ENCODE assay signal across 15 cellular contexts in genomic region chr1:192608671-192609070, GRCh38. TPM values are rescaled to one million over a fixed set of nuclear protein-coding genes. Genes with fewer than 3 reads are reported as not detected.
DNase-seq lines count a peak whose midpoint lies in the region; ATAC-seq and TF ChIP-seq lines count a peak whose summit lies in the region.
"Had no signal": no experiment of that assay in that cellular context is flagged by ENCODE, and none has a peak within 500 bp of the region (broad histone marks: within the 10 kb centered on the region; RNA-seq: fewer than 3 reads in every experiment).

No MANE protein-coding gene starts in this region.

- H3K9me3 ChIP-seq in BLaER1 treated with 17β-estradiol and CSF1 and Interleukin-3, amounts not matched to agents 10 nM and 100 nM (replicated peaks in 1 of 11), result peaks cover 0 to 3% (median 0%) of the 10 kb centered on the region in 11 experiments; a peak in 2 of 22 replicates
- H3K9me3 ChIP-seq in CD8-positive, alpha-beta memory T cell (ENCODE audit: low read length), result no peaks in the 10 kb centered on the region
- H3K9me3 ChIP-seq: psoas muscle had no signal

- CTCF ChIA-PET in CD8-positive, alpha-beta memory T cell (lab: Charles Lee), result interaction anchor here (0.9 to 5.3 kb wide), 2 partner anchors 128 to 133 kb away, joined by 4 to 53 read pairs; no protein-coding TSS in a partner anchor
- CTCF ChIA-PET in activated B cell treated with CpG ODN at 0.5 μM for 24 hours (lab: Charles Lee), result interaction anchor here (0.8 to 3.5 kb wide), 17 partner anchors 19 to 411 kb away, joined by 3 to 84 read pairs (median 5); no protein-coding TSS in a partner anchor

- H3K4me2 ChIP-seq in BLaER1 treated with 17β-estradiol and CSF1 and Interleukin-3, amounts not matched to agents 10 nM and 100 nM, result peak overlapping the region; percentile 47 to 70 (median 56); a peak in 21 of 22 replicates
- H3K4me2 ChIP-seq: neural progenitor cell had no signal

- peak overlapping the region in 7 of 8 donors; percentile 17 to 94 (median 84) for H3K27ac Mint-ChIP-seq in CD8-positive, alpha-beta memory T cell
- peak overlapping the region; percentile 86 for H3K27ac Mint-ChIP-seq in activated B cell treated with CpG ODN at 0.5 μM for 24 hours
- peak overlapping the region; percentile 80 to 96 for H3K27ac Mint-ChIP-seq in natural killer cell
- no peak overlapping the region for H3K27ac Mint-ChIP-seq in chondrocyte (ENCODE audit: unreplicated experiment)
- H3K27ac Mint-ChIP-seq: neural progenitor cell had no signal

- H3K4me1 Mint-ChIP-seq in CD8-positive, alpha-beta memory T cell, result peaks cover 19 to 20% (median 19%) of the 10 kb centered on the region in 3 donors
- H3K4me1 Mint-ChIP-seq in activated B cell treated with CpG ODN at 0.5 μM for 24 hours (peaks cover 34% of the 10 kb centered on the region), natural killer cell (peaks cover 29 to 45% of the 10 kb centered on the region in 2 donors), chondrocyte (ENCODE audit: low read depth) (peaks cover 4% of the 10 kb centered on the region)
- H3K4me1 Mint-ChIP-seq: neural progenitor cell had no signal

- H3K27me3 Mint-ChIP-seq in CD8-positive, alpha-beta memory T cell, result peaks cover 0 to 2% of the 10 kb centered on the region in 2 donors
- H3K27me3 Mint-ChIP-seq in activated B cell treated with CpG ODN at 0.5 μM for 24 hours (peaks cover 2% of the 10 kb centered on the region), natural killer cell (ENCODE audit: low read depth in 2 of 2) (no peaks in the 10 kb centered on the region), chondrocyte (ENCODE audit: low read depth) (no peaks in the 10 kb centered on the region)

- peak overlapping the region in 1 of 11 experiments; percentile 8; a peak in 1 of 22 replicates for H3K9ac ChIP-seq in BLaER1 treated with 17β-estradiol and CSF1 and Interleukin-3, amounts not matched to agents 10 nM and 100 nM
- H3K9ac ChIP-seq: neural progenitor cell had no signal

- ATAC-seq in activated B cell treated with CpG ODN at 0.5 μM for 24 hours (ENCODE audit: low read depth) (no peak), natural killer cell (no peak), foreskin keratinocyte (no peak)
- ATAC-seq: SK-N-SH treated with all-trans-retinoic acid at 6 μM for 48 hours had no signal

- no peaks in the 10 kb centered on the region for H4K20me1 ChIP-seq in BLaER1 treated with 17β-estradiol and CSF1 and Interleukin-3, amounts not matched to agents 10 nM and 100 nM

- no peaks in the 10 kb centered on the region for H3K36me3 ChIP-seq in BLaER1 treated with 17β-estradiol and CSF1 and Interleukin-3, amounts not matched to agents 10 nM and 100 nM
- no peaks in the 10 kb centered on the region for H3K36me3 ChIP-seq in CD8-positive, alpha-beta memory T cell (ENCODE audit: insufficient read depth, low read length)
- H3K36me3 ChIP-seq: neural progenitor cell had no signal

- no peaks in the 10 kb centered on the region for H3K9me3 Mint-ChIP-seq in CD8-positive, alpha-beta memory T cell
- H3K9me3 Mint-ChIP-seq in activated B cell treated with CpG ODN at 0.5 μM for 24 hours, result no peaks in the 10 kb centered on the region
- no peaks in the 10 kb centered on the region for H3K9me3 Mint-ChIP-seq in natural killer cell
- no peaks in the 10 kb centered on the region for H3K9me3 Mint-ChIP-seq in chondrocyte (ENCODE audit: low read depth)
- H3K9me3 Mint-ChIP-seq: neural progenitor cell had no signal

- peaks cover 0 to 6% (median 0%) of the 10 kb centered on the region in 11 experiments; a peak in 2 of 22 replicates for H3K27me3 ChIP-seq in BLaER1 treated with 17β-estradiol and CSF1 and Interleukin-3, amounts not matched to agents 10 nM and 100 nM
- H3K27me3 ChIP-seq in CD8-positive, alpha-beta memory T cell (ENCODE audit: insufficient read depth, low read length, poor library complexity, severe bottlenecking), result no peaks in the 10 kb centered on the region
- H3K27me3 ChIP-seq in foreskin keratinocyte, result no peaks in the 10 kb centered on the region
- H3K27me3 ChIP-seq: neural progenitor cell had no signal

- POLR2A ChIA-PET in CD8-positive, alpha-beta memory T cell (lab: Charles Lee), result no interaction called here
- POLR2A ChIA-PET in activated B cell treated with CpG ODN at 0.5 μM for 24 hours (lab: Charles Lee), result interaction anchor here (1.0 to 3.0 kb wide), 9 partner anchors 25 to 450 kb away, joined by 3 to 22 read pairs (median 5); partner anchors contain the start of genes RGS2 and UCHL5

- no peak overlapping the region for H3K4me3 ChIP-seq in BLaER1 treated with 17β-estradiol and CSF1 and Interleukin-3, amounts not matched to agents 10 nM and 100 nM
- H3K4me3 ChIP-seq in CD8-positive, alpha-beta memory T cell (ENCODE audit: low read length), result peak overlapping the region; percentile 7
- H3K4me3 ChIP-seq: neural progenitor cell, psoas muscle had no signal

- peak overlapping the region in 7 of 11 experiments; percentile 17 to 72 (median 57); a peak in 11 of 22 replicates for H3K27ac ChIP-seq in BLaER1 treated with 17β-estradiol and CSF1 and Interleukin-3, amounts not matched to agents 10 nM and 100 nM
- H3K27ac ChIP-seq in CD8-positive, alpha-beta memory T cell (ENCODE audit: low read depth, low read length), result no peak overlapping the region
- no peak overlapping the region for H3K27ac ChIP-seq in foreskin keratinocyte
- H3K27ac ChIP-seq: neural progenitor cell, psoas muscle, RWPE1 had no signal

- peak overlapping the region in 5 of 7 donors; percentile 48 to 73 (median 61) for H3K4me3 Mint-ChIP-seq in CD8-positive, alpha-beta memory T cell
- H3K4me3 Mint-ChIP-seq in activated B cell treated with CpG ODN at 0.5 μM for 24 hours, result peak overlapping the region; percentile 57
- H3K4me3 Mint-ChIP-seq in natural killer cell, result peak overlapping the region; percentile 78
- H3K4me3 Mint-ChIP-seq in chondrocyte (ENCODE audit: unreplicated experiment), result no peak overlapping the region
- H3K4me3 Mint-ChIP-seq: neural progenitor cell had no signal

- H3K4me1 ChIP-seq in BLaER1 treated with 17β-estradiol and CSF1 and Interleukin-3, amounts not matched to agents 10 nM and 100 nM, result peaks cover 22 to 69% (median 42%) of the 10 kb centered on the region in 10 experiments
- H3K4me1 ChIP-seq in CD8-positive, alpha-beta memory T cell (ENCODE audit: insufficient read depth, low read length), result peaks cover 11% of the 10 kb centered on the region
- no peaks in the 10 kb centered on the region for H3K4me1 ChIP-seq in foreskin keratinocyte
- H3K4me1 ChIP-seq: neural progenitor cell, psoas muscle had no signal

- no peak for DNase-seq in CD8-positive, alpha-beta memory T cell
- DNase-seq in activated B cell treated with CpG ODN at 0.5 μM for 24 hours, result no peak
- no peak for DNase-seq in natural killer cell
- DNase-seq in chondrocyte (ENCODE audit: low spot score), result no peak
- DNase-seq in foreskin keratinocyte, result no peak
- no peak for DNase-seq in SK-N-DZ (ENCODE audit: low spot score)
- DNase-seq: mesendoderm, NCI-H510A, T1000 had no signal

- intact Hi-C loops in activated B cell treated with CpG ODN at 0.5 μM for 24 hours (cut with micrococcal nuclease), result loop anchor here (1.0 to 2.0 kb wide), 13 partner anchors 18 to 514 kb away; partner anchors contain the start of genes CDC73, RGS1, RGS2 and RO60
- intact Hi-C loops in natural killer cell (cut with micrococcal nuclease), result loop anchor here (1.0 to 10.0 kb wide), 6 partner anchors 33 to 516 kb away; partner anchors contain the start of genes CDC73, RGS1 and RGS2

- TF ChIP-seq CTCF in activated B cell treated with CpG ODN at 0.5 μM for 24 hours (IDR thresholded peaks at IDR 0.05) (no peak), natural killer cell (IDR thresholded peaks at IDR 0.05) (no peak), chondrocyte (IDR thresholded peaks at IDR 0.05) (no peak), foreskin keratinocyte (conservative IDR thresholded peaks at IDR 0.05) (no peak)

- no peaks in the 10 kb centered on the region for H3K36me3 Mint-ChIP-seq in CD8-positive, alpha-beta memory T cell
- H3K36me3 Mint-ChIP-seq in activated B cell treated with CpG ODN at 0.5 μM for 24 hours (ENCODE audit: low read depth) (no peaks in the 10 kb centered on the region), natural killer cell (no peaks in the 10 kb centered on the region), chondrocyte (ENCODE audit: low read depth) (no peaks in the 10 kb centered on the region)
- H3K36me3 Mint-ChIP-seq: neural progenitor cell had no signal

RNA-seq across cellular contexts. Expression of gene RGS13, which starts 27.3 kb away (rescaled TPM):
- total RNA-seq in CD8-positive, alpha-beta memory T cell, result under 1 TPM; 0.07 to 0.24 TPM
- polyA plus RNA-seq in CD8-positive, alpha-beta memory T cell, result not detected
- total RNA-seq in activated B cell treated with CpG ODN at 0.5 μM for 24 hours, result 0.49 and 0.60 TPM in 2 replicates
- 1 to 10 TPM in 1 of 3 donors, under 1 TPM in 2; 0.45 to 1.3 (median 0.77) TPM for total RNA-seq in natural killer cell
- not detected in 3 replicates for total RNA-seq in chondrocyte
- total RNA-seq in foreskin keratinocyte, result not detected in 2 replicates
- polyA plus RNA-seq in foreskin keratinocyte, result not detected in 2 replicates
- not detected in 2 replicates for polyA plus RNA-seq in SK-N-DZ (2014; cell fraction: cytosol; rRNA removed)
- 0.26 TPM in 1 of 2 replicates, not detected in the other for polyA plus RNA-seq in SK-N-DZ (2014; cell fraction: nucleus; rRNA removed)

RNA-seq across cellular contexts. Expression of gene RGS1, which starts 33.1 kb away (rescaled TPM):
- 10 to 100 TPM; 56.8 to 59.6 TPM for total RNA-seq in CD8-positive, alpha-beta memory T cell
- polyA plus RNA-seq in CD8-positive, alpha-beta memory T cell, result 82.9 TPM
- total RNA-seq in activated B cell treated with CpG ODN at 0.5 μM for 24 hours, result 52.9 and 56.8 TPM in 2 replicates
- 100 to 1,000 TPM; 306 to 365 (median 343) TPM for total RNA-seq in natural killer cell
- not detected in 3 replicates for total RNA-seq in chondrocyte
- not detected in 2 replicates for total RNA-seq in foreskin keratinocyte
- polyA plus RNA-seq in foreskin keratinocyte, result not detected in 2 replicates
- polyA plus RNA-seq in SK-N-DZ (2014; cell fraction: cytosol; rRNA removed), result not detected in 2 replicates
- not detected in 2 replicates for polyA plus RNA-seq in SK-N-DZ (2014; cell fraction: nucleus; rRNA removed)
- total RNA-seq: M059J had no signal

Comparison
In these comparisons a context has a peak if more than half of its experiments do, and no peak if none do; other contexts are left out.
1. H3K27ac ChIP-seq: peak in BLaER1 treated with 17β-estradiol and CSF1 and Interleukin-3, amounts not matched to agents 10 nM and 100 nM (7 of 11); none in CD8-positive, alpha-beta memory T cell (single experiment) and foreskin keratinocyte (single experiment).
2. RNA of gene RGS1, which starts 33.1 kb away (total RNA-seq): 306 to 365 TPM in natural killer cell, 56.8 to 59.6 TPM in CD8-positive, alpha-beta memory T cell and 52.9 to 56.8 TPM in activated B cell treated with CpG ODN at 0.5 μM for 24 hours; not detected in chondrocyte and not detected in foreskin keratinocyte; every median in the first group is over 10 times any median in the second.